In the genomic region with DNA sequence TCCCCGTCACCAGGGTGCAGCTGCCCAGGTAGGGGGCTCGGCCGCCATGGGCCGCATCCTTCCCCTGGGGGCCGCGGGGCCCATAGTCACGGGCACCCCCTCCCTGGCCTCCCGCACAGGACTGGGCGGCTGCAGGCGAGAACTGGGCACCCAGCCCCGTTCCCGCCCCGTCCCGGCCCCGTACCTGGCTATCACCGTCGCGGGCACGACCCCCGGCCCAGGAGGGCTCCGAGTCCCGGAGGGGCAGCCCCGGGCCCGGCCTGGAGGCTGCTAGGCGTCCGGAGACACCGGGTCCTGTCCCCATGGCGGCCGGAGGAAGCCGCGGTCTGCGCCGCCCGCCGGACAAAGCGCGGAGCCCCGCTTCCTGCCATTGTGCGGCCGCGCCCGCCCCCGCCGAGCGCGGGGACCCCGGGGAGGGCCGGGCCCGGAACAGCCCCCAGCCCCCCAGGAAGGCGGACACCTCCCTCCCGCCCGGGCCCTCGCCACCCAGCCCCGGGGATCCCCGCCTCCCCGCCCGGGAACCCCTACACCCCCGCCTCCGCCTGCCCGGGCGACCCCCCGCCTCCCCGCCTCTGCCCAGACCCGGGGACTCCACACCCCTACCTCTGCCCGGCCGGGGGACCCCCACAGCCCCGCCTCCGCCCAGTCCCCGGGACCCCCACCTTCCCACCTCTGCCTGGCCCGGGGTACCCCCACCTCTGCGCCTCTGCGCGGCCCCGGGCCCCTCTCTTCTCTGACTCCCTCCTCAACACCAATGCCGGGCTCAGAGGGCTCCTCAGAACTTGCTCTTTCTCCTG, we compare ENCODE assay signal across 10 cellular contexts. TPM values are rescaled to one million over a fixed set of nuclear protein-coding genes. Genes with fewer than 3 reads are reported as not detected.
DNase-seq lines count a peak whose midpoint lies in the region; ATAC-seq and TF ChIP-seq lines count a peak whose summit lies in the region.
"Had no signal": no experiment of that assay in that cellular context is flagged by ENCODE, and none has a peak within 500 bp of the region (broad histone marks: within the 10 kb centered on the region; RNA-seq: fewer than 3 reads in every experiment).

No MANE protein-coding gene starts in this region.

- DNase-seq in DMS79 treated with DMSO at 0.1 percent for 48 hours (lab: John Stamatoyannopoulos, UW) (peak; percentile 41), DMS79 (lab: John Stamatoyannopoulos, UW) (no peak), lower lobe of right lung (no peak), tibial nerve (ENCODE audit: low spot score in 2 of 2) (no peak)
- DNase-seq in activated T-cell treated with anti-CD3 and anti-CD28 coated beads, Interleukin-2, amount 50 U/mL, for 48 hours, result no peak
- DNase-seq: activated naive CD8-positive, alpha-beta T cell treated with anti-CD3 and anti-CD28 coated beads for 36 hours; NCI-H1694 had no signal

- peak in 1 of 2 donors; percentile 3 for ATAC-seq in lower lobe of right lung
- no peak for ATAC-seq in GM19328 (IDR thresholded peaks at IDR 0.05; ENCODE audit: unreplicated experiment)
- ATAC-seq in GM18498 (IDR thresholded peaks at IDR 0.05; ENCODE audit: unreplicated experiment), result no peak

- peaks cover 16% of the 10 kb centered on the region for H3K4me1 ChIP-seq in ectodermal cell (ENCODE audit: control insufficient read depth, insufficient read depth, low read length)
- H3K4me1 ChIP-seq in lower lobe of right lung, result peaks cover 37% of the 10 kb centered on the region
- peaks cover 0 to 48% (median 14%) of the 10 kb centered on the region in 4 donors for H3K4me1 ChIP-seq in tibial nerve

- 10 to 14% methylated on average over 73 to 75 of the region's 75 CpGs for WGBS in ectodermal cell, 2 experiments
- 6 to 15% methylated on average over 5 to 15 of the region's 75 CpGs for WGBS in tibial nerve, 2 donors

- intact Hi-C loops in lower lobe of right lung (cut with DNase I), result no loop called here

- H3K4me3 ChIP-seq in ectodermal cell (ENCODE audit: insufficient read depth, low read depth, low read length) (peak overlapping the region; percentile 67), lower lobe of right lung (peak overlapping the region; percentile 62), tibial nerve (peak overlapping the region in 3 of 4 donors; percentile 24 to 49 (median 27))

- H3K9me3 ChIP-seq in ectodermal cell (ENCODE audit: control insufficient read depth, low read length) (no peaks in the 10 kb centered on the region), lower lobe of right lung (no peaks in the 10 kb centered on the region), tibial nerve (no peaks in the 10 kb centered on the region)

- peaks cover 12% of the 10 kb centered on the region for H3K27me3 ChIP-seq in ectodermal cell (ENCODE audit: control insufficient read depth, insufficient read depth, low read length, poor library complexity, severe bottlenecking)
- H3K27me3 ChIP-seq in lower lobe of right lung (ENCODE audit: low read depth), result peaks cover 26% of the 10 kb centered on the region
- H3K27me3 ChIP-seq in tibial nerve, result peaks cover 0 to 30% of the 10 kb centered on the region in 2 donors

- no peak for TF ChIP-seq CTCF in lower lobe of right lung (IDR thresholded peaks at IDR 0.05)
- no peak for TF ChIP-seq CTCF in tibial nerve (IDR thresholded peaks at IDR 0.05)

- H3K27ac ChIP-seq in ectodermal cell (ENCODE audit: insufficient read depth, low read depth, low read length, poor library complexity, severe bottlenecking) (no peak overlapping the region), lower lobe of right lung (peak overlapping the region; percentile 80), tibial nerve (peak overlapping the region in 2 of 4 donors; percentile 40 to 66)

- no peak for TF ChIP-seq EP300 in tibial nerve (IDR thresholded peaks at IDR 0.05)

- no peak for TF ChIP-seq POLR2A in tibial nerve (IDR thresholded peaks at IDR 0.05)

- H3K36me3 ChIP-seq in ectodermal cell (ENCODE audit: control insufficient read depth, insufficient read depth, low read length), result no peaks in the 10 kb centered on the region
- no peaks in the 10 kb centered on the region for H3K36me3 ChIP-seq in lower lobe of right lung
- H3K36me3 ChIP-seq in tibial nerve, result no peaks in the 10 kb centered on the region

RNA-seq across cellular contexts. Expression of gene PLEKHG5, which starts 6.1 kb away (rescaled TPM):
- 20.6 TPM for polyA plus RNA-seq in ectodermal cell (2013, experiment 1 of 4)
- polyA plus RNA-seq in ectodermal cell (2013, experiment 2 of 4), result 23.6 TPM
- 19.4 TPM for polyA plus RNA-seq in ectodermal cell (2013, experiment 3 of 4)
- 23.1 TPM for polyA plus RNA-seq in ectodermal cell (2013, experiment 4 of 4)
- 9.5 TPM for total RNA-seq in lower lobe of right lung
- total RNA-seq in tibial nerve, result 10 to 100 TPM; 25.6 to 40.8 (median 30.8) TPM

RNA-seq across cellular contexts. Expression of gene TNFRSF25, which starts 19.4 kb away (rescaled TPM):
- 19.9 TPM for polyA plus RNA-seq in ectodermal cell (2013, experiment 1 of 4)
- 18.6 TPM for polyA plus RNA-seq in ectodermal cell (2013, experiment 2 of 4)
- polyA plus RNA-seq in ectodermal cell (2013, experiment 3 of 4), result 21.4 TPM
- 28.5 TPM for polyA plus RNA-seq in ectodermal cell (2013, experiment 4 of 4)
- total RNA-seq in lower lobe of right lung (8.2 TPM), tibial nerve (10 to 100 TPM; 32.3 to 79.8 (median 53.4) TPM)
